In the genomic region with DNA sequence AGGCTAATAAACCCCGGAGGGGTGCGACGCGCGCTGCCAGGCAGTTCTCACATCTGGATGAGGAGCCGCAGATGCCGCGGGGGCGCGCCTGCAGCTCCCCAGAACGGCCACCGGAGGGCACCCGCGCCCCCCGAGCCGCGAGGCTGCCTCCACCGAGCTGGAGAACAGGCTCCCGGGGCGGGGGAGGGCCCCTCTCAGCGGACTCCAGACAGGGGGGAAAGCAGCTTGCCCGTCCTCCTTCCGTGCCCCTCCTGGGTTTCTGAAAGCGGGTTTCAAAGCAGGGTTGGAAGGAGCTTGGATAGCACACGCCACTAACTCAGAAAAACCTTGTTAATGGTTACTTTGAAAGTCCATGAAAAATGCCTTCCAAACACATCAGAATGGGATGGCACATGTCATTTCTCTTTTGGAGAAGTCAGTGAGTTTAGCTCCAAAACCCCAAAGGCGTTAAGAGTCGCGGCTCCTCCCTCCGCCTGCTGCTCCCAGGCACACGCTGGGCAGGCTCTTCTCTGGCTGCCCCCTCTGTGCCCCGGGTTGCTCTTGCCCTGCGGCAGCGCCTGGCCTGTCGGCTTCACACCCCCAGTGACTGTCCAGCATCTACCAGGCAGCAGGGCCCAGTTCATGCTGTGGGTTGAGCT, we compare ENCODE assay signal across 8 cellular contexts.
DNase-seq lines count a peak whose midpoint lies in the region; ATAC-seq and TF ChIP-seq lines count a peak whose summit lies in the region.

No MANE protein-coding gene starts in this region.

- no peak overlapping the region for H3K27ac Mint-ChIP-seq in stimulated activated naive CD8-positive, alpha-beta T cell treated with anti-CD3 and anti-CD28 coated beads, Interleukin-15, amount 100 ng/mL, for 72 hours

- H3K36me3 ChIP-seq in brain microvascular endothelial cell (replicated peaks), result no peaks in the 10 kb centered on the region

- DNase-seq in AG08395 (ENCODE audit: low spot score) (peak; percentile 90), NCI-H345 (lab: John Stamatoyannopoulos, UW) (peak; percentile 62), brain microvascular endothelial cell (peak; percentile 36), left colon (peak in 1 of 2 donors; percentile 28), NK-92 (lab: John Stamatoyannopoulos, UW; ENCODE audit: unreplicated experiment) (no peak)
- DNase-seq in stimulated activated naive CD8-positive, alpha-beta T cell treated with anti-CD3 and anti-CD28 coated beads, Interleukin-15, amount 100 ng/mL, for 72 hours, result peak; percentile 22 to 44

- in situ Hi-C loops in brain microvascular endothelial cell (cut with HindIII; ENCODE audit: low pct_ligation_motif_present, low sequenced_read_pairs), result no loop called here

- ATAC-seq in HG02642 (IDR thresholded peaks at IDR 0.05; ENCODE audit: poor library complexity, unreplicated experiment) (peak; percentile 74), left colon (peak; percentile 57)
- ATAC-seq in stimulated activated naive CD8-positive, alpha-beta T cell treated with anti-CD3 and anti-CD28 coated beads, Interleukin-15, amount 100 ng/mL, for 72 hours, result peak; percentile 46

- peak; percentile 78 for TF ChIP-seq CTCF in GM12872 (IDR thresholded peaks at IDR 0.05; ENCODE audit: insufficient read depth, low read depth, low read length)
- peak; percentile 72 for TF ChIP-seq CTCF in brain microvascular endothelial cell (IDR thresholded peaks at IDR 0.05; ENCODE audit: low read depth, low read length, missing control alignments)

- no peak overlapping the region for H3K27ac ChIP-seq in brain microvascular endothelial cell

- intact Hi-C loops in left colon (cut with DNase I, micrococcal nuclease), result no loop called here

- peaks cover 0 to 8% of the 10 kb centered on the region in 2 donors for H3K9me3 Mint-ChIP-seq in stimulated activated naive CD8-positive, alpha-beta T cell treated with anti-CD3 and anti-CD28 coated beads, Interleukin-15, amount 100 ng/mL, for 72 hours

- H3K4me3 Mint-ChIP-seq in stimulated activated naive CD8-positive, alpha-beta T cell treated with anti-CD3 and anti-CD28 coated beads, Interleukin-15, amount 100 ng/mL, for 72 hours, result no peak overlapping the region

- H3K4me3 ChIP-seq in brain microvascular endothelial cell (ENCODE audit: low read depth, low read length), result peak overlapping the region; percentile 39

- no peaks in the 10 kb centered on the region for H3K4me1 Mint-ChIP-seq in stimulated activated naive CD8-positive, alpha-beta T cell treated with anti-CD3 and anti-CD28 coated beads, Interleukin-15, amount 100 ng/mL, for 72 hours

- peaks cover 2% of the 10 kb centered on the region for H3K27me3 ChIP-seq in brain microvascular endothelial cell (replicated peaks)

- peaks cover 54% of the 10 kb centered on the region for H3K27me3 Mint-ChIP-seq in stimulated activated naive CD8-positive, alpha-beta T cell treated with anti-CD3 and anti-CD28 coated beads, Interleukin-15, amount 100 ng/mL, for 72 hours
